Comparison of ENCODE assay signal across 24 cellular contexts in the genomic region with DNA sequence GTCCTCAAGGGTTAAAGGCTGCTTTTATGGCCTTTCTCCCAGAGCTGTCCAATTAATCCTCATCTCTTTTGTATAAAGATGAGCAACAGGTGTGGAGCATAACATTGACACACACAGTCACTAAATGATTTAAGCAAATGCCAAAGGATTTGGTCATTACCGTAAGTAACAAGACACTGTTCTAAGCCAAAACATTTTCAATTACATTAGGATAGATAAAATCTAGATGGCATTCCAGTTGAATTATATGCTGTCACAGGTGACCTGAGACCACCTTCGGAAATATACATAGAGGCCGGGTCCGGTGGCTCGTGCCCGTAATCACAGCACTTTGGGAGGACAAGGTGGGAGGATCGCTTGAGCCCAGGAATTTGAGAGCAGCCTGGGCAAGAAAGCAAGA.
"Had no signal": no experiment of that assay in that cellular context is flagged by ENCODE, and none has a peak within 500 bp of the region (broad histone marks: within the 10 kb centered on the region; RNA-seq: fewer than 3 reads in every experiment).

No MANE protein-coding gene starts in this region.

- H2AFZ ChIP-seq: hepatocyte had no signal

- H3K27ac ChIP-seq: colonic mucosa, hepatocyte, right lobe of liver, suprapubic skin had no signal

- ATAC-seq: activated T-cell treated with anti-CD3 and anti-CD28 coated beads, Interleukin-2, amount 50 U/mL, for 72 hours; stimulated activated memory B cell treated with anti-CD40 and anti-IgM and Interleukin-4, amounts not matched to agents 10 μg/mL and 1 μg/mL and 100 μg/mL, for 72 hours had no signal

- H3K4me1 ChIP-seq: colonic mucosa had no signal

- H3K4me2 ChIP-seq: hepatocyte had no signal

- DNase-seq: activated CD4-positive, alpha-beta T cell treated with anti-CD3 and anti-CD28 coated beads for 4 hours; activated CD4-positive, alpha-beta T cell treated with anti-CD3 and anti-CD28 coated beads, Interleukin-2, amount 50 U/mL, for 4 hours; activated effector memory CD4-positive, alpha-beta T cell treated with Interleukin-2 at 50 U/mL for 16 hours; activated naive CD4-positive, alpha-beta T cell treated with Interleukin-2 at 50 U/mL for 16 hours; activated T-cell treated with anti-CD3 and anti-CD28 coated beads for 4 hours; activated T-cell treated with anti-CD3 and anti-CD28 coated beads, Interleukin-2, amount 50 U/mL, for 72 hours; cerebellar nuclear complex; colonic mucosa; dorsolateral prefrontal cortex; effector memory CD4-positive, alpha-beta T cell; erythroblast; foreskin fibroblast; islet precursor cell; left cardiac atrium; posterior cingulate gyrus; right lobe of liver; small intestine; stimulated activated CD4-positive, alpha-beta T cell treated with anti-CD3 and anti-CD28 coated beads, Interleukin-4, amount 100 ng/mL, for 4 hours; stimulated activated CD8-positive, alpha-beta memory T cell treated with anti-CD3 and anti-CD28 coated beads, Interleukin-4, amount 100 ng/mL, for 48 hours; stomach; tibial artery had no signal

- H3K27me3 ChIP-seq: colonic mucosa, dorsolateral prefrontal cortex, hepatocyte, right lobe of liver, stomach, suprapubic skin, tibial artery had no signal

- H3K36me3 ChIP-seq: colonic mucosa, right lobe of liver, stomach, suprapubic skin, tibial artery had no signal

- H3K9me3 ChIP-seq: colonic mucosa, right lobe of liver, suprapubic skin, tibial artery had no signal

- H3K4me3 ChIP-seq: colonic mucosa, dorsolateral prefrontal cortex, hepatocyte, right lobe of liver, stomach, suprapubic skin, tibial artery had no signal

- H3K79me2 ChIP-seq: hepatocyte had no signal
